Comparison of ENCODE assay signal across 8 cellular contexts in the genomic region with DNA sequence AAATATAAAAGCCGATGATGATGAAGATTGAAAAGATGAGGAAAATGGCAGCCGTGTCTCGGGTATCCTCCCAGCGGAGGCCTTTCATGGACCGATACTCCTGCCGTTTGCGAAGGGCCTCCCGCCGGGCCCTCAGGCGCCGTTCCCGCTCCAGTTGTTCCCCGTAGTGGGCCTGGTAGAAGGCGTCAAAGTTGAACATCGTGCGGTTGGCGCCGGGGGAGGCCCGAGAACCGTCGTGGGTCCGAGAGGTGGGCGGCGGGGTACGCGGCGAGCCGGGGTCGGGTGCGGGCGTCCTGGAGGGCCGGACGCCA. TPM values are rescaled to one million over a fixed set of nuclear protein-coding genes. Genes with fewer than 3 reads are reported as not detected.
A peak's percentile ranks its signal among the peaks of the same experiment; 100 is the strongest.
DNase-seq lines count a peak whose midpoint lies in the region; ATAC-seq, FAIRE-seq and TF ChIP-seq lines count a peak whose summit lies in the region.

No MANE protein-coding gene starts in this region.

- DNase-seq in epithelial cell of prostate (ENCODE audit: low read depth, low spot score) = no peak
- DNase-seq in pancreas = peak in 1 of 6 donors; percentile 77
- DNase-seq in dedifferentiated amniotic fluid mesenchymal stem cell (ENCODE audit: extremely low spot score) = no peak
- no peak for DNase-seq in NCI-H2227 treated with DMSO at 0.1 percent for 48 hours (lab: John Stamatoyannopoulos, UW)
- DNase-seq in GM10266 (ENCODE audit: extremely low spot score) = no peak

- FAIRE-seq in pancreas (lab: Jason Lieb, UNC) = no peak

- H3K4me2 ChIP-seq in OCI-LY3 (ENCODE audit: low read length) = peak overlapping the region; percentile 87

- H3K9me3 ChIP-seq in OCI-LY3 (ENCODE audit: insufficient read depth, low read length) (no peaks in the 10 kb centered on the region), pancreas (no peaks in the 10 kb centered on the region)

- H3K36me3 ChIP-seq in OCI-LY3 (replicated peaks; ENCODE audit: low read depth, low read length) (peaks cover 28% of the 10 kb centered on the region), pancreas (no peaks in the 10 kb centered on the region)

- TF ChIP-seq CTCF in OCI-LY3 (IDR thresholded peaks at IDR 0.05; ENCODE audit: low read depth, low read length) = no peak
- no peak for TF ChIP-seq CTCF in pancreas (IDR thresholded peaks at IDR 0.05)
- TF ChIP-seq CTCF in GM10266 (IDR thresholded peaks at IDR 0.05; ENCODE audit: control insufficient read depth, insufficient read depth, low read depth, missing control alignments) = no peak

- peak; percentile 7 for ATAC-seq in GM21367 (IDR thresholded peaks at IDR 0.05; ENCODE audit: unreplicated experiment)
- peak in 3 of 4 donors; percentile 3 to 13 (median 6) for ATAC-seq in pancreas
- ATAC-seq in HG03095 (IDR thresholded peaks at IDR 0.05; ENCODE audit: unreplicated experiment) = no peak

- H3K9ac ChIP-seq in OCI-LY3 (ENCODE audit: low read length) = peak overlapping the region; percentile 76

- H3K27me3 ChIP-seq in OCI-LY3 (ENCODE audit: low read depth, low read length) = no peaks in the 10 kb centered on the region
- H3K27me3 ChIP-seq in pancreas = no peaks in the 10 kb centered on the region

- peaks cover 90% of the 10 kb centered on the region for H3K79me2 ChIP-seq in OCI-LY3 (ENCODE audit: low read length)

- peak overlapping the region; percentile 20; the same call in 1 of the 2 replicates for H3K27ac ChIP-seq in OCI-LY3 (ENCODE audit: low read length)
- peak overlapping the region; percentile 53 for H3K27ac ChIP-seq in epithelial cell of prostate
- H3K27ac ChIP-seq in pancreas = peak overlapping the region; percentile 69 to 92 (median 76)

- peak overlapping the region; percentile 93 for H3K4me3 ChIP-seq in OCI-LY3 (ENCODE audit: low read length)
- peak overlapping the region; percentile 91 to 95 (median 95) for H3K4me3 ChIP-seq in pancreas

- intact Hi-C loops in pancreas (cut with DNase I) = no loop called here

- H2AFZ ChIP-seq in OCI-LY3 (ENCODE audit: low read depth, low read length) = 0 out of 2 replicates have a peak overlapping the region, but pooled peaks have one; percentile 54

- H3K4me1 ChIP-seq in OCI-LY3 (ENCODE audit: low read length) (peaks cover 14% of the 10 kb centered on the region), pancreas (peaks cover 8 to 14% (median 12%) of the 10 kb centered on the region in 3 donors)

- peaks cover 4% of the 10 kb centered on the region; the same call in 1 of the 2 replicates for H4K20me1 ChIP-seq in OCI-LY3 (ENCODE audit: insufficient read depth, low read length)

- 1% methylated on average over 31 to 33 of the region's 33 CpGs for WGBS in pancreas, 2 donors

RNA-seq across cellular contexts. Expression of gene DNAJC30, which starts 0.6 kb away (rescaled TPM):
- total RNA-seq in pancreas = 1 to 10 TPM; 4.1 to 8.2 (median 5.6) TPM
- 1 to 10 TPM; 5.1 to 6.4 TPM for polyA plus RNA-seq in pancreas

RNA-seq across cellular contexts. Expression of gene BUD23, which starts 0.7 kb away (rescaled TPM):
- 10 to 100 TPM; 26.9 to 36.8 (median 33.0) TPM for total RNA-seq in pancreas
- 10 to 100 TPM; 46.7 to 62.9 TPM for polyA plus RNA-seq in pancreas

RNA-seq across cellular contexts. Expression of gene VPS37D, which starts 15.1 kb away (rescaled TPM):
- 1 to 10 TPM; 2.6 to 3.9 (median 2.9) TPM for total RNA-seq in pancreas
- 1 to 10 TPM; 4.5 to 8.2 TPM for polyA plus RNA-seq in pancreas

RNA-seq across cellular contexts. Expression of gene STX1A, which starts 36.8 kb away (rescaled TPM):
- 10 to 100 TPM in 2 of 6 donors, 1 to 10 TPM in 4; 2.3 to 11.9 (median 6.9) TPM for total RNA-seq in pancreas
- polyA plus RNA-seq in pancreas = 10 to 100 TPM; 31.8 to 95.7 TPM

RNA-seq across cellular contexts. Expression of gene ABHD11, which starts 55.9 kb away (rescaled TPM):
- 10 to 100 TPM; 16.0 to 30.6 (median 22.1) TPM for total RNA-seq in pancreas
- 10 to 100 TPM; 91.0 to 95.2 TPM for polyA plus RNA-seq in pancreas

Comparison
In these comparisons a context has a peak if more than half of its experiments do, and no peak if none do; other contexts are left out.
1. H3K27ac ChIP-seq: peak in every context shown above with its lines; median percentile 76 in pancreas; 53 in epithelial cell of prostate; 20 in OCI-LY3.